12 cellular contexts compared by ENCODE assay signal in the genomic region with DNA sequence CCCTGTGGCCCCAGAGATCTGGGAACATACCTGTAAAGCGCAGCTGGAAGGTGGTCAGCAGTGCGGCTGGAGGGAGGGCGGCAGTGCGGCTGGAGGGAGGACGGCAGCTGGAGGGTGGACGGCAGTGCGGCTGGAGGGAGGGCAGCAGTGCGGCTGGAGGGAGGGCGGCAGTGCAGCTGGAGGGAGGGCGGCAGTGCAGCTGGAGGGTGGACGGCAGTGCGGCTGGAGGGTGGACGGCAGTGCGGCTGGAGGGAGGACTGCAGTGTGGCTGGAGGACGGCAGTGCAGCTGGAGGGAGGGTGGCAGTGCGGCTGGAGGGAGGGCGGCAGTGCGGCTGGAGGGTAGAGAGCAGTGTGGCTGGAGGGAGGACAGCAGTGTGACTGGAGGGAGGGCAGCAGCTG. TPM values are rescaled to one million over a fixed set of nuclear protein-coding genes. Genes with fewer than 3 reads are reported as not detected.
"Had no signal": no experiment of that assay in that cellular context is flagged by ENCODE, and none has a peak within 500 bp of the region (broad histone marks: within the 10 kb centered on the region; RNA-seq: fewer than 3 reads in every experiment).

No MANE protein-coding gene starts in this region.

- H3K4me3 ChIP-seq: GM23248, HAP-1, K562 had no signal

- H2AFZ ChIP-seq: GM23248 had no signal

- ATAC-seq: HCT116, K562 had no signal

- FAIRE-seq: HTR-8/SVneo, K562 had no signal

- H3K36me3 ChIP-seq: HAP-1 had no signal

- H3K9ac ChIP-seq: GM23248 had no signal

- H3K27ac ChIP-seq: GM23248 had no signal

- H3K4me3 Mint-ChIP-seq: HFFc6 had no signal

- H3K27ac Mint-ChIP-seq: HFFc6 had no signal

- DNase-seq: GM23248, GOT3, H7, HFFc6, IMR-90, KG1 had no signal

- H3K9me3 ChIP-seq: HAP-1 had no signal

- H3K9me3 Mint-ChIP-seq: HFFc6 had no signal

- H3K4me1 ChIP-seq: HAP-1 had no signal

RNA-seq across cellular contexts. Expression of a gene that starts 23.5 kb away (rescaled TPM):
- total RNA-seq: GM23248, H4, H7, HT-29, IMR-90, K562 had no signal
- polyA plus RNA-seq: GM23248, K562 had no signal

RNA-seq across cellular contexts. Expression of a gene that starts 31.6 kb away (rescaled TPM):
- total RNA-seq: GM23248, H4, HFFc6, HT-29, IMR-90, K562 had no signal
- polyA plus RNA-seq: GM23248, IMR-90, K562 had no signal
